In genomic region chr6:93337772-93338394, GRCh38 we compare ENCODE assay signal across 3 cellular contexts.
TF ChIP-seq lines count a peak whose summit lies in the region.

No MANE protein-coding gene starts in this region.

TF ChIP-seq in GM23338, 12 proteins besides CTCF, POLR2A, EP300 and RAD21:
- no peak for TF ChIP-seq POLR2AphosphoS5 (IDR thresholded peaks at IDR 0.05; ENCODE audit: low read depth)
- peak; percentile 34; the same call in 1 of the 2 replicates for TF ChIP-seq NANOG (IDR thresholded peaks at IDR 0.05; ENCODE audit: borderline replicate concordance)
TF ChIP-seq in GM23338: peak in this region for 1.

TF ChIP-seq in IMR-90, 13 proteins besides CTCF, POLR2A, EP300 and RAD21:
- TF ChIP-seq ELK1 (IDR thresholded peaks at IDR 0.05; ENCODE audit: borderline replicate concordance, low read depth, low read length) (no peak), CEBPB (IDR thresholded peaks at IDR 0.05; ENCODE audit: low read depth, low read length) (no peak), BHLHE40 (IDR thresholded peaks at IDR 0.05; ENCODE audit: low read depth, low read length) (no peak)

TF ChIP-seq in H1, 55 proteins besides CTCF, POLR2A, EP300 and RAD21:
- TF ChIP-seq SRF (IDR thresholded peaks at IDR 0.05; ENCODE audit: low read depth, low read length), result no peak
- no peak for TF ChIP-seq USF2 (IDR thresholded peaks at IDR 0.05; ENCODE audit: low read length)
- no peak for TF ChIP-seq EZH2 (IDR thresholded peaks at IDR 0.05; ENCODE audit: low read depth, low read length, severe bottlenecking)
- TF ChIP-seq POLR2AphosphoS5 (IDR thresholded peaks at IDR 0.05; ENCODE audit: low read depth, low read length), result no peak
- no peak for TF ChIP-seq JUND (IDR thresholded peaks at IDR 0.05; ENCODE audit: low read length)
- TF ChIP-seq PHF8 (conservative IDR thresholded peaks at IDR 0.05; ENCODE audit: low read depth, low read length), result no peak
- no peak for TF ChIP-seq SIRT6 (IDR thresholded peaks at IDR 0.05; ENCODE audit: low read length)
- TF ChIP-seq CREB1 (IDR thresholded peaks at IDR 0.05), result no peak
- no peak for TF ChIP-seq BCL11A (IDR thresholded peaks at IDR 0.05; ENCODE audit: low read depth in 2 of 2, low read length in 2 of 2)
- no peak for TF ChIP-seq SAP30 (IDR thresholded peaks at IDR 0.05; ENCODE audit: insufficient read depth, insufficient replicate concordance, low read length)
- no peak for TF ChIP-seq GTF2F1 (IDR thresholded peaks at IDR 0.05; ENCODE audit: borderline replicate concordance, low read depth, low read length)
- no peak for TF ChIP-seq EGR1 (IDR thresholded peaks at IDR 0.05; ENCODE audit: borderline replicate concordance, low read depth, low read length)
- no peak for TF ChIP-seq RFX5 (IDR thresholded peaks at IDR 0.05; ENCODE audit: borderline replicate concordance, low read depth, low read length)
